2 cellular contexts compared by ENCODE assay signal in genomic region chr9:93917121-93917853, GRCh38.
TF ChIP-seq lines count a peak whose summit lies in the region.

No MANE protein-coding gene starts in this region.

TF ChIP-seq in HEK293, 187 proteins besides CTCF, POLR2A, EP300 and RAD21:
- TF ChIP-seq ZSCAN4 (tag by site-specific recombination; IDR thresholded peaks at IDR 0.05) = peak; percentile 76
- no peak for TF ChIP-seq ZBTB11 (tag by site-specific recombination; conservative IDR thresholded peaks at IDR 0.05; ENCODE audit: low read depth)

TF ChIP-seq in GM12878, 131 proteins besides CTCF, POLR2A, EP300 and RAD21:
- TF ChIP-seq USF1 (IDR thresholded peaks at IDR 0.05; ENCODE audit: borderline replicate concordance, extremely low read length, insufficient read depth, low read depth, low read length) = peak; percentile 25
- no peak for TF ChIP-seq NR2C2 (IDR thresholded peaks at IDR 0.05; ENCODE audit: borderline replicate concordance, control insufficient read depth, insufficient read length, low read depth)
